In genomic region chr4:88006956-88007303, GRCh38 we compare ENCODE assay signal across 2 cellular contexts.
TF ChIP-seq lines count a peak whose summit lies in the region.

No MANE protein-coding gene starts in this region.

TF ChIP-seq in K562, 482 proteins besides CTCF, POLR2A, EP300 and RAD21 (continued from another document):
- no peak for TF ChIP-seq ZNF830 (CRISPR knock-in tag; IDR thresholded peaks at IDR 0.05)
- TF ChIP-seq ARID4B (CRISPR knock-in tag; IDR thresholded peaks at IDR 0.05) = no peak

TF ChIP-seq in liver, 16 proteins besides CTCF, POLR2A, EP300 and RAD21:
- TF ChIP-seq REST (IDR thresholded peaks at IDR 0.05) (no peak), TAF1 (conservative IDR thresholded peaks at IDR 0.05) (no peak), YY1 (IDR thresholded peaks at IDR 0.05) (no peak), FOXA2 (IDR thresholded peaks at IDR 0.05) (no peak), ATF3 (IDR thresholded peaks at IDR 0.05) (no peak), HNF4G (IDR thresholded peaks at IDR 0.05) (no peak), RXRA (IDR thresholded peaks at IDR 0.05) (no peak), EGR1 (IDR thresholded peaks at IDR 0.05; ENCODE audit: low read depth in 2 of 2) (no peak), ZBTB33 (IDR thresholded peaks at IDR 0.05) (no peak), JUND (IDR thresholded peaks at IDR 0.05) (no peak), SP1 (IDR thresholded peaks at IDR 0.05) (no peak)
